1 cellular context compared by ENCODE assay signal in genomic region chr3:184539801-184540440, GRCh38.
TF ChIP-seq lines count a peak whose summit lies in the region.

No MANE protein-coding gene starts in this region.

TF ChIP-seq in WTC11, 78 proteins besides CTCF, POLR2A, EP300 and RAD21 (continued from another document):
- no peak for TF ChIP-seq E2F4 (CRISPR knock-in tag; IDR thresholded peaks at IDR 0.05; ENCODE audit: borderline replicate concordance, low read depth)
- no peak for TF ChIP-seq SMAD3 (CRISPR knock-in tag; IDR thresholded peaks at IDR 0.05; ENCODE audit: borderline replicate concordance)
